Comparison of ENCODE assay signal across 9 cellular contexts in genomic region chr9:14616188-14616982, GRCh38.
DNase-seq lines count a peak whose midpoint lies in the region; ATAC-seq, FAIRE-seq and TF ChIP-seq lines count a peak whose summit lies in the region.
"Had no signal": no experiment of that assay in that cellular context is flagged by ENCODE, and none has a peak within 500 bp of the region (broad histone marks: within the 10 kb centered on the region; RNA-seq: fewer than 3 reads in every experiment).

No MANE protein-coding gene starts in this region.

- TF ChIP-seq CTCF in C4-2B (conservative IDR thresholded peaks at IDR 0.05) = peak; percentile 93
- peak; percentile 62 for TF ChIP-seq CTCF in astrocyte of the spinal cord (IDR thresholded peaks at IDR 0.05; ENCODE audit: low read depth, low read length)
- peak; percentile 45 to 60 (median 50) for TF ChIP-seq CTCF in uterus (IDR thresholded peaks at IDR 0.05)

- ATAC-seq in GM18858 (IDR thresholded peaks at IDR 0.05; ENCODE audit: unreplicated experiment) = peak; percentile 76
- ATAC-seq in HG03045 (IDR thresholded peaks at IDR 0.05; ENCODE audit: unreplicated experiment) = peak; percentile 74

- H3K9me3 ChIP-seq in uterus = no peaks in the 10 kb centered on the region
- H3K9me3 ChIP-seq: SJSA1 had no signal

- H3K27me3 ChIP-seq in uterus = no peaks in the 10 kb centered on the region
- H3K27me3 ChIP-seq: SJSA1 had no signal

- H3K36me3 ChIP-seq in uterus = no peaks in the 10 kb centered on the region
- H3K36me3 ChIP-seq: SJSA1 had no signal

- H3K27ac ChIP-seq in C4-2B (no peak overlapping the region), uterus (no peak overlapping the region)
- H3K27ac ChIP-seq: SJSA1 had no signal

- in situ Hi-C loops in astrocyte of the spinal cord (cut with HindIII; ENCODE audit: low sequenced_read_pairs) = no loop called here

- H3K4me1 ChIP-seq in uterus = no peaks in the 10 kb centered on the region
- H3K4me1 ChIP-seq: SJSA1 had no signal

- FAIRE-seq in islet of Langerhans (lab: Jason Lieb, UNC) = peak; percentile 97

- DNase-seq in NCI-H2196 (lab: John Stamatoyannopoulos, UW; ENCODE audit: unreplicated experiment) (peak; percentile 81), astrocyte of the spinal cord (ENCODE audit: low read depth, low spot score) (peak; percentile 66), uterus (no peak), T-helper 9 cell (no peak)

- no peak for TF ChIP-seq POLR2A in uterus (IDR thresholded peaks at IDR 0.05)

- intact Hi-C loops in uterus (cut with DNase I; ENCODE audit: low total_unique reads) = no loop called here

- H3K4me3 ChIP-seq in astrocyte of the spinal cord (ENCODE audit: low read depth, low read length) (no peak overlapping the region), uterus (no peak overlapping the region)
- H3K4me3 ChIP-seq: SJSA1 had no signal

Comparison
In these comparisons a context has a peak if more than half of its experiments do, and no peak if none do; other contexts are left out.
1. DNase-seq: peak in NCI-H2196 (single experiment) and astrocyte of the spinal cord (single experiment); none in uterus (0 of 2) and T-helper 9 cell (single experiment).
2. Peak in every context shown above with its lines, with median percentiles within 50 percentile points of each other: CTCF ChIP-seq.